Comparison of ENCODE assay signal across 8 cellular contexts in genomic region chr3:156642750-156643728, GRCh38. TPM values are rescaled to one million over a fixed set of nuclear protein-coding genes. Genes with fewer than 3 reads are reported as not detected.
DNase-seq lines count a peak whose midpoint lies in the region; ATAC-seq, FAIRE-seq and TF ChIP-seq lines count a peak whose summit lies in the region.

No MANE protein-coding gene starts in this region.

- H3K56ac ChIP-seq in H9 (ENCODE audit: insufficient read length, low read depth, low read length) (no peak overlapping the region), mesendoderm (ENCODE audit: low read length) (no peak overlapping the region)

- TF ChIP-seq POLR2A in gastroesophageal sphincter (IDR thresholded peaks at IDR 0.05): no peak

- H3K79me2 ChIP-seq in H9 (ENCODE audit: insufficient read depth, low read length) (no peaks in the 10 kb centered on the region), mesendoderm (ENCODE audit: control insufficient read depth, insufficient read depth, low read length) (no peaks in the 10 kb centered on the region)

- H3K4me3 ChIP-seq in AG04450 (ENCODE audit: low read depth, low read length) (no peak overlapping the region), gastroesophageal sphincter (no peak overlapping the region), mesendoderm (ENCODE audit: low read length) (no peak overlapping the region)

- H3K4ac ChIP-seq in H9 (ENCODE audit: low read depth, low read length) (no peak overlapping the region), mesendoderm (ENCODE audit: low read depth, low read length) (no peak overlapping the region)

- H3K4me1 ChIP-seq in gastroesophageal sphincter (peaks cover 0 to 4% (median 0%) of the 10 kb centered on the region in 3 donors), H9 (ENCODE audit: insufficient read depth, low read length) (peaks cover 5% of the 10 kb centered on the region; the same call in 1 of the 2 replicates), mesendoderm (ENCODE audit: control insufficient read depth, low read depth, low read length) (no peaks in the 10 kb centered on the region)

- DNase-seq in AG04450 (ENCODE audit: low read depth, low spot score): no peak
- DNase-seq in GM19239 (ENCODE audit: insufficient read length, low spot score): no peak
- DNase-seq in Kasumi-1 (lab: John Stamatoyannopoulos, UW): peak; percentile 18 to 33
- no peak for DNase-seq in RCC 7860 (ENCODE audit: low spot score)
- no peak for DNase-seq in occipital lobe (lab: John Stamatoyannopoulos, UW)
- DNase-seq in H9: no peak
- no peak for DNase-seq in mesendoderm

- H4K20me1 ChIP-seq in H9 (ENCODE audit: control insufficient read depth, insufficient read depth, insufficient read length): no peaks in the 10 kb centered on the region

- H3K9me3 ChIP-seq in AG04450 (ENCODE audit: control insufficient read depth, insufficient read depth, low read length) (no peaks in the 10 kb centered on the region), gastroesophageal sphincter (peaks cover 0 to 5% (median 0%) of the 10 kb centered on the region in 3 donors), H9 (ENCODE audit: control insufficient read depth, low read depth, low read length) (no peaks in the 10 kb centered on the region)

- H3K27ac ChIP-seq in AG04450 (ENCODE audit: low read depth, low read length) (peak overlapping the region; percentile 33), gastroesophageal sphincter (no peak overlapping the region), H9 (ENCODE audit: insufficient read length, low read depth, low read length) (no peak overlapping the region), mesendoderm (ENCODE audit: low read depth, low read length) (no peak overlapping the region)

- no peak overlapping the region for H3K14ac ChIP-seq in H9 (ENCODE audit: insufficient read depth, low read length)

- no peak overlapping the region for H2BK12ac ChIP-seq in H9 (ENCODE audit: insufficient read length, low read depth, low read length)

- no peak for TF ChIP-seq CTCF in AG04450 (IDR thresholded peaks at IDR 0.05; ENCODE audit: low read depth, low read length)
- no peak for TF ChIP-seq CTCF in gastroesophageal sphincter (IDR thresholded peaks at IDR 0.05)
- TF ChIP-seq CTCF in H9 (conservative IDR thresholded peaks at IDR 0.05): no peak; the same call in 2 of the 3 replicates

- H2BK5ac ChIP-seq in H9 (ENCODE audit: insufficient read length, low read length) (no peak overlapping the region), mesendoderm (ENCODE audit: low read length) (no peak overlapping the region)

- H2BK15ac ChIP-seq in H9 (ENCODE audit: low read depth, low read length) (no peak overlapping the region), mesendoderm (replicated peaks; ENCODE audit: low read depth) (no peak overlapping the region)

- no peak overlapping the region for H3K18ac ChIP-seq in H9 (ENCODE audit: insufficient read length, low read depth, low read length)
- H3K18ac ChIP-seq in mesendoderm (ENCODE audit: low read length): no peak overlapping the region

- H3K4me3 Mint-ChIP-seq in H9: no peak overlapping the region

- H3K36me3 ChIP-seq in gastroesophageal sphincter: no peaks in the 10 kb centered on the region
- H3K36me3 ChIP-seq in mesendoderm (ENCODE audit: control insufficient read depth, insufficient read depth, low read length): no peaks in the 10 kb centered on the region

- H3K27me3 ChIP-seq in AG04450 (ENCODE audit: control insufficient read depth, insufficient read depth, low read length) (no peaks in the 10 kb centered on the region), gastroesophageal sphincter (no peaks in the 10 kb centered on the region), H9 (ENCODE audit: insufficient read depth, low read length) (no peaks in the 10 kb centered on the region), mesendoderm (ENCODE audit: insufficient read depth, low read length, poor library complexity) (no peaks in the 10 kb centered on the region)

- no peak overlapping the region for H3T11ph ChIP-seq in H9 (ENCODE audit: low read length)

- no peak overlapping the region for H4K5ac ChIP-seq in H9 (ENCODE audit: insufficient read length, low read depth, low read length)
- H4K5ac ChIP-seq in mesendoderm (ENCODE audit: low read length): no peak overlapping the region

- H3K23me2 ChIP-seq in H9 (ENCODE audit: insufficient read length, low read depth, low read length, poor library complexity, severe bottlenecking): no peaks in the 10 kb centered on the region

- no peak overlapping the region for H3K27ac Mint-ChIP-seq in H9

- H2BK120ac ChIP-seq in H9 (ENCODE audit: low read depth, low read length, poor library complexity, severe bottlenecking) (no peak overlapping the region), mesendoderm (ENCODE audit: low read depth, low read length) (no peak overlapping the region)

- H4K8ac ChIP-seq in H9 (replicated peaks; ENCODE audit: insufficient read length, low read depth, low read length) (no peak overlapping the region), mesendoderm (ENCODE audit: low read depth, low read length) (no peak overlapping the region)

- no peak overlapping the region for H2AFZ ChIP-seq in H9 (ENCODE audit: low read length)

- no peak overlapping the region for H3K4me2 ChIP-seq in H9 (ENCODE audit: insufficient read depth, insufficient read length, low read length)
- H3K4me2 ChIP-seq in mesendoderm (ENCODE audit: low read length): no peak overlapping the region

- POLR2A ChIA-PET in AG04450 (lab: Yijun Ruan, JAX): no interaction called here

- peaks cover 18 to 19% of the 10 kb centered on the region in 2 experiments for H3K4me1 Mint-ChIP-seq in H9

- 81 to 86% methylated on average over 4 to 5 of the region's 8 CpGs for WGBS in gastroesophageal sphincter (ENCODE audit: low coverage in 1 of 2), 2 donors
- WGBS in H9 (ENCODE audit: extremely low coverage, insufficient read length, low lambda C conversion rate): no CpG with 5 or more reads among the region's 8 CpGs
- WGBS in mesendoderm (ENCODE audit: extremely low coverage, insufficient coverage, low lambda C conversion rate): no CpG with 5 or more reads among the region's 8 CpGs

- no peak overlapping the region for H4K91ac ChIP-seq in H9 (ENCODE audit: insufficient read length, low read depth, low read length)

- CTCF ChIA-PET in AG04450 (lab: Charles Lee): interaction anchor here (0.7 to 0.8 kb wide), 2 partner anchors 450 to 492 kb away, joined by 3 read pairs; no protein-coding TSS in a partner anchor

- H2BK20ac ChIP-seq in H9 (ENCODE audit: low read depth, low read length, poor library complexity, severe bottlenecking): no peak overlapping the region

- H3K79me1 ChIP-seq in H9 (ENCODE audit: insufficient read depth, low read depth, low read length, poor library complexity, severe bottlenecking): no peaks in the 10 kb centered on the region
- H3K79me1 ChIP-seq in mesendoderm (ENCODE audit: low read length): no peaks in the 10 kb centered on the region

- peaks cover 0 to 4% (median 0%) of the 10 kb centered on the region in 3 experiments; a peak in 2 of 7 replicates for H3K36me3 Mint-ChIP-seq in H9 (ENCODE audit: insufficient read depth in 1 of 3, low read depth in 3 of 3)

- H2AK5ac ChIP-seq in H9 (ENCODE audit: insufficient read length, low read length) (no peak overlapping the region), mesendoderm (ENCODE audit: low read length) (no peak overlapping the region)

- no peaks in the 10 kb centered on the region; a peak in 1 of 5 replicates for H3K9me3 Mint-ChIP-seq in H9

- no peak overlapping the region for H3K9ac ChIP-seq in H9 (ENCODE audit: extremely low read depth, insufficient read length, low read length)
- no peak overlapping the region for H3K9ac ChIP-seq in mesendoderm (ENCODE audit: low read length)

- ATAC-seq in gastroesophageal sphincter: peak; percentile 19

- H3K23ac ChIP-seq in H9 (ENCODE audit: insufficient read length, low read depth, low read length) (no peak overlapping the region), mesendoderm (ENCODE audit: low read length) (no peak overlapping the region)

- H3K27me3 Mint-ChIP-seq in H9 (ENCODE audit: low read depth): no peaks in the 10 kb centered on the region

- FAIRE-seq in GM19239 (lab: Jason Lieb, UNC): peak; percentile 84
- FAIRE-seq in RCC 7860 (lab: Jason Lieb, UNC): no peak

- TF ChIP-seq EP300 in gastroesophageal sphincter (IDR thresholded peaks at IDR 0.05): no peak

RNA-seq across cellular contexts. Expression of gene TIPARP, which starts 31.4 kb away (rescaled TPM):
- polyA plus RNA-seq in AG04450 (2011; rRNA removed): 17.8 and 25.1 TPM in 2 replicates
- polyA minus RNA-seq in AG04450 (2011; rRNA and poly(A)+ RNA removed): 31.4 and 46.1 TPM in 2 replicates
- 100 to 1,000 TPM in 1 of 4 donors, 10 to 100 TPM in 3; 49.8 to 144 (median 72.6) TPM for total RNA-seq in gastroesophageal sphincter
- total RNA-seq in occipital lobe: 34.0 TPM
- total RNA-seq in H9 (2021): 5.9 TPM in 2 replicates
- 3.8 TPM for polyA plus RNA-seq in mesendoderm (2013, experiment 1 of 2)
- polyA plus RNA-seq in mesendoderm (2013, experiment 2 of 2): 4.3 TPM

Comparison
In these comparisons a context has a peak if more than half of its experiments do, and no peak if none do; other contexts are left out.
1. DNase-seq: peak in Kasumi-1 (2 of 2); none in AG04450 (single experiment), GM19239 (single experiment), RCC 7860 (single experiment), occipital lobe (single experiment), H9 (single experiment) and mesendoderm (single experiment).